21 cellular contexts compared by ENCODE assay signal in genomic region chr11:69061713-69062053, GRCh38. TPM values are rescaled to one million over a fixed set of nuclear protein-coding genes. Genes with fewer than 3 reads are reported as not detected.
DNase-seq lines count a peak whose midpoint lies in the region; ATAC-seq and TF ChIP-seq lines count a peak whose summit lies in the region.
"Had no signal": no experiment of that assay in that cellular context is flagged by ENCODE, and none has a peak within 500 bp of the region (broad histone marks: within the 10 kb centered on the region; RNA-seq: fewer than 3 reads in every experiment).

No MANE protein-coding gene starts in this region.

- H4K91ac ChIP-seq in neuronal stem cell (ENCODE audit: low read depth, low read length, poor library complexity) = no peak overlapping the region

- no CpG with 5 or more reads among the region's 4 CpGs for WGBS in neuronal stem cell (ENCODE audit: extremely low coverage in 2 of 2, insufficient read length in 2 of 2, insufficient replicate concordance in 1 of 2), 2 donors

- H3K14ac ChIP-seq in neuronal stem cell (ENCODE audit: low read length) = no peak overlapping the region

- peaks cover 26% of the 10 kb centered on the region for H3K79me1 ChIP-seq in neuronal stem cell (ENCODE audit: low read depth, low read length)

- no peaks in the 10 kb centered on the region for H3K79me2 ChIP-seq in HCT116 (ENCODE audit: insufficient read depth, low read length)

- peaks cover 0 to 2% (median 0%) of the 10 kb centered on the region in 8 donors for H3K9me3 Mint-ChIP-seq in CD4-positive, alpha-beta memory T cell
- H3K9me3 Mint-ChIP-seq in effector memory CD8-positive, alpha-beta T cell = no peaks in the 10 kb centered on the region

- H3K18ac ChIP-seq in neuronal stem cell (ENCODE audit: low read length) = no peak overlapping the region

- H4K20me1 ChIP-seq in HCT116 (ENCODE audit: insufficient read depth) = no peaks in the 10 kb centered on the region

- no peaks in the 10 kb centered on the region for H3K36me3 ChIP-seq in CD4-positive, alpha-beta memory T cell (ENCODE audit: insufficient read depth, low read length)
- H3K36me3 ChIP-seq in HCT116 (ENCODE audit: control insufficient read depth in 1 of 2, insufficient read depth in 2 of 2, low read length in 2 of 2) (no peaks in the 10 kb centered on the region; a peak in 1 of 4 replicates), neuronal stem cell (replicated peaks in 1 of 2; ENCODE audit: control insufficient read depth in 2 of 2, insufficient read depth in 2 of 2, low read length in 2 of 2) (peaks cover 5 to 34% of the 10 kb centered on the region in 2 donors)
- H3K36me3 ChIP-seq: HAP-1 had no signal

- H2BK120ac ChIP-seq in neuronal stem cell (ENCODE audit: low read depth, low read length) = no peak overlapping the region

- ATAC-seq in HCT116 (peak; percentile 30; the same call in 1 of the 2 replicates), GM18502 (IDR thresholded peaks at IDR 0.05; ENCODE audit: poor library complexity, unreplicated experiment) (no peak), HG02678 (IDR thresholded peaks at IDR 0.05; ENCODE audit: unreplicated experiment) (no peak)
- no peak for ATAC-seq in effector memory CD8-positive, alpha-beta T cell (replicated peaks)

- BruUV-seq in HCT116 (replicated peaks; lab: Mats Ljungman, UMichigan) = no TSS peak

- H3K27ac Mint-ChIP-seq in CD4-positive, alpha-beta memory T cell = peak overlapping the region in 5 of 7 donors; percentile 19 to 75 (median 49)
- H3K27ac Mint-ChIP-seq in effector memory CD8-positive, alpha-beta T cell = peak overlapping the region; percentile 38 to 51

- H3K4me3 ChIP-seq in CD4-positive, alpha-beta memory T cell (ENCODE audit: low read length in 2 of 2) = no peak overlapping the region
- H3K4me3 ChIP-seq in HCT116 (replicated peaks in 1 of 2; ENCODE audit: low read depth in 1 of 2, low read length in 2 of 2) = no peak overlapping the region
- H3K4me3 ChIP-seq in neuronal stem cell (ENCODE audit: low read length in 2 of 2) = no peak overlapping the region
- H3K4me3 ChIP-seq: HAP-1, SK-N-MC had no signal

- RAD21 ChIA-PET in HCT116 (lab: Charles Lee; ENCODE audit: low non-redundant PET in 1 of 2, low total read pairs in 2 of 2, uncharacterized antibody in 2 of 2, unreplicated experiment in 2 of 2) = no interaction called here

- no peak for DNase-seq in CD4-positive, alpha-beta memory T cell
- DNase-seq in HCT116 (ENCODE audit: low read depth, low spot score) = no peak
- no peak for DNase-seq in effector memory CD8-positive, alpha-beta T cell
- DNase-seq in neuronal stem cell (ENCODE audit: low spot score) = no peak
- DNase-seq in NOMO-1 treated with dmso at 0.1 percent for 144 hours (lab: John Stamatoyannopoulos, UW; ENCODE audit: unreplicated experiment) = no peak
- DNase-seq: AML-193, DMS 273 treated with DMSO at 0.1 percent for 48 hours, DND-41, NCI-H1105, NCI-H1694, NCI-H2081 treated with DMSO at 0.1 percent for 48 hours, NCI-H510A treated with DMSO at 0.1 percent for 48 hours, NCI-H82, SHP77 had no signal

- intact Hi-C loops in CD4-positive, alpha-beta memory T cell (cut with micrococcal nuclease) = no loop called here
- intact Hi-C loops in HCT116 (cut with micrococcal nuclease) = no loop called here

- no peaks in the 10 kb centered on the region for H3K9me3 ChIP-seq in CD4-positive, alpha-beta memory T cell (ENCODE audit: control insufficient read depth in 1 of 2, low read length in 2 of 2)
- H3K9me3 ChIP-seq in HCT116 (ENCODE audit: control insufficient read depth in 1 of 2, insufficient read depth in 1 of 2, low read depth in 1 of 2, low read length in 2 of 2) (no peaks in the 10 kb centered on the region), neuronal stem cell (replicated peaks in 1 of 2; ENCODE audit: control insufficient read depth in 2 of 2, insufficient read depth in 1 of 2, low read depth in 1 of 2, low read length in 2 of 2) (peaks cover 0 to 2% of the 10 kb centered on the region in 2 donors)
- H3K9me3 ChIP-seq: HAP-1 had no signal

- no peak for TF ChIP-seq RAD21 in HCT116 (IDR thresholded peaks at IDR 0.05; ENCODE audit: low read depth)

- POLR2A ChIA-PET in CD4-positive, alpha-beta memory T cell (lab: Charles Lee; ENCODE audit: partially characterized antibody) = no interaction called here
- POLR2A ChIA-PET in HCT116 (lab: Charles Lee) = no interaction called here

- H3K4ac ChIP-seq in neuronal stem cell (ENCODE audit: low read length) = no peak overlapping the region

- H3K23ac ChIP-seq in neuronal stem cell (ENCODE audit: low read depth, low read length, poor library complexity) = no peak overlapping the region

- H3K4me1 ChIP-seq in CD4-positive, alpha-beta memory T cell (ENCODE audit: insufficient read depth, low read length) = no peaks in the 10 kb centered on the region
- H3K4me1 ChIP-seq in HCT116 (ENCODE audit: control insufficient read depth in 1 of 2, insufficient read depth in 2 of 2, low read length in 2 of 2) (no peaks in the 10 kb centered on the region), neuronal stem cell (ENCODE audit: control insufficient read depth in 2 of 2, insufficient read depth in 1 of 2, low read depth in 1 of 2, low read length in 2 of 2) (no peaks in the 10 kb centered on the region)
- H3K4me1 ChIP-seq: HAP-1 had no signal

- H3K36me3 Mint-ChIP-seq in CD4-positive, alpha-beta memory T cell = peaks cover 9 to 13% of the 10 kb centered on the region in 2 donors
- peaks cover 16% of the 10 kb centered on the region for H3K36me3 Mint-ChIP-seq in effector memory CD8-positive, alpha-beta T cell (ENCODE audit: insufficient read depth)

- H2BK5ac ChIP-seq in neuronal stem cell (ENCODE audit: low read length) = peak overlapping the region; percentile 71

- no peak for TF ChIP-seq CTCF in HCT116 (IDR thresholded peaks at IDR 0.05 in 2 of 3, conservative IDR thresholded peaks at IDR 0.05 in 1 of 3; ENCODE audit: borderline replicate concordance in 1 of 3, insufficient read depth in 1 of 3, low read depth in 2 of 3, low read length in 2 of 3)

- no peak overlapping the region for H2BK15ac ChIP-seq in neuronal stem cell (ENCODE audit: low read length)

- H3K4me2 ChIP-seq in HCT116 (ENCODE audit: low read length) = no peak overlapping the region
- H3K4me2 ChIP-seq in neuronal stem cell (ENCODE audit: insufficient read depth, low read length, poor library complexity, severe bottlenecking) = no peak overlapping the region

- no peak overlapping the region for H3K9ac ChIP-seq in HCT116 (ENCODE audit: low read length)
- H3K9ac ChIP-seq in neuronal stem cell (ENCODE audit: low read depth, low read length, poor library complexity) = no peak overlapping the region

- no peak overlapping the region for H2BK12ac ChIP-seq in neuronal stem cell (ENCODE audit: low read length)

- H2AFZ ChIP-seq in HCT116 (ENCODE audit: low read depth, low read length, poor library complexity, severe bottlenecking) = no peak overlapping the region
- H2AFZ ChIP-seq in neuronal stem cell (ENCODE audit: low read length) = no peak overlapping the region

- CTCF ChIA-PET in CD4-positive, alpha-beta memory T cell (lab: Charles Lee; ENCODE audit: partially characterized antibody) = no interaction called here
- CTCF ChIA-PET in HCT116 (lab: Charles Lee) = no interaction called here

- H3K27me3 ChIP-seq in CD4-positive, alpha-beta memory T cell (ENCODE audit: insufficient read depth, low read length) = no peaks in the 10 kb centered on the region
- no peaks in the 10 kb centered on the region for H3K27me3 ChIP-seq in HCT116 (ENCODE audit: insufficient read depth, low read length)
- H3K27me3 ChIP-seq in neuronal stem cell (ENCODE audit: control insufficient read depth in 3 of 3, insufficient read depth in 3 of 3, low read depth in 1 of 3, low read length in 3 of 3) = no peaks in the 10 kb centered on the region

- no peaks in the 10 kb centered on the region for H3K27me3 Mint-ChIP-seq in CD4-positive, alpha-beta memory T cell
- no peaks in the 10 kb centered on the region for H3K27me3 Mint-ChIP-seq in effector memory CD8-positive, alpha-beta T cell

- H3K4me1 Mint-ChIP-seq in CD4-positive, alpha-beta memory T cell = peaks cover 0 to 7% (median 0%) of the 10 kb centered on the region in 4 donors
- peaks cover 17% of the 10 kb centered on the region in 2 donors for H3K4me1 Mint-ChIP-seq in effector memory CD8-positive, alpha-beta T cell (ENCODE audit: low read depth in 2 of 2)

- no peak overlapping the region for H4K8ac ChIP-seq in neuronal stem cell (ENCODE audit: low read depth, low read length)

- no peak overlapping the region for H2AK5ac ChIP-seq in neuronal stem cell (ENCODE audit: low read depth, low read length)

- H3K27ac ChIP-seq in CD4-positive, alpha-beta memory T cell (ENCODE audit: low read depth, low read length) = no peak overlapping the region
- H3K27ac ChIP-seq in HCT116 (ENCODE audit: low read depth, low read length) (no peak overlapping the region), neuronal stem cell (replicated peaks; ENCODE audit: low read length) (no peak overlapping the region)
- H3K27ac ChIP-seq: C4-2B, SK-N-MC had no signal

- H3K9me2 ChIP-seq in HCT116 (ENCODE audit: insufficient read depth) = no peaks in the 10 kb centered on the region

- no peak overlapping the region for H3K4me3 Mint-ChIP-seq in CD4-positive, alpha-beta memory T cell
- H3K4me3 Mint-ChIP-seq in effector memory CD8-positive, alpha-beta T cell = no peak overlapping the region

- TF ChIP-seq POLR2A in HCT116 (IDR thresholded peaks at IDR 0.05; ENCODE audit: borderline replicate concordance, extremely low read depth, insufficient read depth, insufficient read length) = no peak

TF ChIP-seq in HCT116, 20 proteins besides CTCF, POLR2A, EP300 and RAD21:
- TF ChIP-seq TCF7L2 (IDR thresholded peaks at IDR 0.05; ENCODE audit: borderline replicate concordance, extremely low read depth, insufficient read depth, insufficient read length) (no peak), FOSL1 (IDR thresholded peaks at IDR 0.05; ENCODE audit: low read depth) (no peak)

RNA-seq across cellular contexts. Expression of gene TPCN2, which starts 13.0 kb away (rescaled TPM):
- 10 to 100 TPM; 22.4 to 23.0 TPM for total RNA-seq in CD4-positive, alpha-beta memory T cell
- polyA plus RNA-seq in CD4-positive, alpha-beta memory T cell = 1 to 10 TPM; 6.6 to 7.2 TPM
- 15.2 TPM for total RNA-seq in HCT116 (2021; ENCODE audit: unreplicated experiment)
- polyA plus RNA-seq in HCT116 (2012) = 7.1 and 7.8 TPM in 2 replicates
- polyA plus RNA-seq in neuronal stem cell (2013, experiment 1 of 2) = 4.3 TPM
- polyA plus RNA-seq in neuronal stem cell (2013, experiment 2 of 2) = 4.3 TPM

RNA-seq across cellular contexts. Expression of gene MRGPRF, which starts 48.6 kb away (rescaled TPM):
- not detected for total RNA-seq in CD4-positive, alpha-beta memory T cell
- polyA plus RNA-seq in CD4-positive, alpha-beta memory T cell = not detected
- 0.76 TPM for total RNA-seq in HCT116 (2021; ENCODE audit: unreplicated experiment)
- 0.41 and 0.52 TPM in 2 replicates for polyA plus RNA-seq in HCT116 (2012)
- 2.2 TPM for polyA plus RNA-seq in neuronal stem cell (2013, experiment 1 of 2)
- 2.0 TPM for polyA plus RNA-seq in neuronal stem cell (2013, experiment 2 of 2)
- total RNA-seq: G401, RPMI7951 had no signal
